In the genomic region with DNA sequence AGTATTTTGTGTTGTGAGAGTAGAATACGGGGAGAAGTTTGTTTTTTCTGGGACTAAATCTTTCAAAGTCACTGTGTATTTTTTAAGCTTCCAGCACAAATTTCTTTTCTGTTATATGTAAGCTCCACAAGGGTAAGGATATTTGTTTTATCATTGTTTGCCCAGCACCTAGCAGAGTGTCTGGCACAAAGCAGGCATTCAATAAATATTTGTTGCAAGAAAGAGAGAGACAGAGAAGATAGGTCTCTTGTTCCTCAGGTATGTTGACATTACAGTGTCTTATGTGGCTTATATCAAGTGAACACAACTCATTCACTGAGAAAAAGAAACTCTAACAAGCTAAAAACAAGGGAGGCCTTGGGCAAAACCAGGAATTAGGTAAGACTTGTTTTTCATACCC, we compare ENCODE assay signal across 1 cellular context.
TF ChIP-seq lines count a peak whose summit lies in the region.

No MANE protein-coding gene starts in this region.

TF ChIP-seq in HepG2, 621 proteins besides CTCF, POLR2A, EP300 and RAD21 (continues in another document):
- TF ChIP-seq, protein P1, sequence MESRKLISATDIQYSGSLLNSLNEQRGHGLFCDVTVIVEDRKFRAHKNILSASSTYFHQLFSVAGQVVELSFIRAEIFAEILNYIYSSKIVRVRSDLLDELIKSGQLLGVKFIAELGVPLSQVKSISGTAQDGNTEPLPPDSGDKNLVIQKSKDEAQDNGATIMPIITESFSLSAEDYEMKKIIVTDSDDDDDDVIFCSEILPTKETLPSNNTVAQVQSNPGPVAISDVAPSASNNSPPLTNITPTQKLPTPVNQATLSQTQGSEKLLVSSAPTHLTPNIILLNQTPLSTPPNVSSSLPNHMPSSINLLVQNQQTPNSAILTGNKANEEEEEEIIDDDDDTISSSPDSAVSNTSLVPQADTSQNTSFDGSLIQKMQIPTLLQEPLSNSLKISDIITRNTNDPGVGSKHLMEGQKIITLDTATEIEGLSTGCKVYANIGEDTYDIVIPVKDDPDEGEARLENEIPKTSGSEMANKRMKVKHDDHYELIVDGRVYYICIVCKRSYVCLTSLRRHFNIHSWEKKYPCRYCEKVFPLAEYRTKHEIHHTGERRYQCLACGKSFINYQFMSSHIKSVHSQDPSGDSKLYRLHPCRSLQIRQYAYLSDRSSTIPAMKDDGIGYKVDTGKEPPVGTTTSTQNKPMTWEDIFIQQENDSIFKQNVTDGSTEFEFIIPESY (CRISPR knock-in tag; IDR thresholded peaks at IDR 0.05): no peak
- TF ChIP-seq, protein P2, sequence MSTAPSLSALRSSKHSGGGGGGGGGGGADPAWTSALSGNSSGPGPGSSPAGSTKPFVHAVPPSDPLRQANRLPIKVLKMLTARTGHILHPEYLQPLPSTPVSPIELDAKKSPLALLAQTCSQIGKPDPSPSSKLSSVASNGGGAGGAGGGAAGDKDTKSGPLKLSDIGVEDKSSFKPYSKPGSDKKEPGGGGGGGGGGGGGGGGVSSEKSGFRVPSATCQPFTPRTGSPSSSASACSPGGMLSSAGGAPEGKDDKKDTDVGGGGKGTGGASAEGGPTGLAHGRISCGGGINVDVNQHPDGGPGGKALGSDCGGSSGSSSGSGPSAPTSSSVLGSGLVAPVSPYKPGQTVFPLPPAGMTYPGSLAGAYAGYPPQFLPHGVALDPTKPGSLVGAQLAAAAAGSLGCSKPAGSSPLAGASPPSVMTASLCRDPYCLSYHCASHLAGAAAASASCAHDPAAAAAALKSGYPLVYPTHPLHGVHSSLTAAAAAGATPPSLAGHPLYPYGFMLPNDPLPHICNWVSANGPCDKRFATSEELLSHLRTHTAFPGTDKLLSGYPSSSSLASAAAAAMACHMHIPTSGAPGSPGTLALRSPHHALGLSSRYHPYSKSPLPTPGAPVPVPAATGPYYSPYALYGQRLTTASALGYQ (CRISPR knock-in tag; IDR thresholded peaks at IDR 0.05): no peak
- TF ChIP-seq FOXK2 (IDR thresholded peaks at IDR 0.05): no peak
- no peak for TF ChIP-seq ZNF10 (CRISPR knock-in tag; IDR thresholded peaks at IDR 0.05; ENCODE audit: borderline replicate concordance, low read depth)
- no peak for TF ChIP-seq ZNF614 (CRISPR knock-in tag; IDR thresholded peaks at IDR 0.05; ENCODE audit: borderline replicate concordance)
- TF ChIP-seq HNRNPL (IDR thresholded peaks at IDR 0.05; ENCODE audit: low read depth, low read length): no peak
- TF ChIP-seq PAX8 (CRISPR knock-in tag; IDR thresholded peaks at IDR 0.05; ENCODE audit: borderline replicate concordance): no peak
- TF ChIP-seq ZNF772 (CRISPR knock-in tag; IDR thresholded peaks at IDR 0.05): no peak
- TF ChIP-seq ZNF83 (CRISPR knock-in tag; IDR thresholded peaks at IDR 0.05; ENCODE audit: borderline replicate concordance): no peak
- TF ChIP-seq MBNL3 (CRISPR knock-in tag; conservative IDR thresholded peaks at IDR 0.05): no peak
- no peak for TF ChIP-seq KLF13 (CRISPR knock-in tag; IDR thresholded peaks at IDR 0.05)
- TF ChIP-seq AKAP8 (CRISPR knock-in tag; IDR thresholded peaks at IDR 0.05): no peak
- TF ChIP-seq ZNF143 (CRISPR knock-in tag; IDR thresholded peaks at IDR 0.05): no peak
- TF ChIP-seq, protein P3, sequence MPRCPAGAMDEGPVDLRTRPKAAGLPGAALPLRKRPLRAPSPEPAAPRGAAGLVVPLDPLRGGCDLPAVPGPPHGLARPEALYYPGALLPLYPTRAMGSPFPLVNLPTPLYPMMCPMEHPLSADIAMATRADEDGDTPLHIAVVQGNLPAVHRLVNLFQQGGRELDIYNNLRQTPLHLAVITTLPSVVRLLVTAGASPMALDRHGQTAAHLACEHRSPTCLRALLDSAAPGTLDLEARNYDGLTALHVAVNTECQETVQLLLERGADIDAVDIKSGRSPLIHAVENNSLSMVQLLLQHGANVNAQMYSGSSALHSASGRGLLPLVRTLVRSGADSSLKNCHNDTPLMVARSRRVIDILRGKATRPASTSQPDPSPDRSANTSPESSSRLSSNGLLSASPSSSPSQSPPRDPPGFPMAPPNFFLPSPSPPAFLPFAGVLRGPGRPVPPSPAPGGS (CRISPR knock-in tag; IDR thresholded peaks at IDR 0.05): no peak
- no peak for TF ChIP-seq ZNF746 (CRISPR knock-in tag; IDR thresholded peaks at IDR 0.05)
- no peak for TF ChIP-seq ZNF136 (CRISPR knock-in tag; IDR thresholded peaks at IDR 0.05; ENCODE audit: low read depth)
- no peak for TF ChIP-seq NR2F6 (IDR thresholded peaks at IDR 0.05)
- TF ChIP-seq NR2F6 (CRISPR knock-in tag; IDR thresholded peaks at IDR 0.05): no peak
- no peak for TF ChIP-seq TOPORS (CRISPR knock-in tag; IDR thresholded peaks at IDR 0.05)
- TF ChIP-seq HNF4A (CRISPR knock-in tag; IDR thresholded peaks at IDR 0.05): no peak
- no peak for TF ChIP-seq ZNF749 (CRISPR knock-in tag; IDR thresholded peaks at IDR 0.05; ENCODE audit: borderline replicate concordance)
- no peak for TF ChIP-seq ZNF546 (CRISPR knock-in tag; conservative IDR thresholded peaks at IDR 0.05)
- TF ChIP-seq SIN3B (IDR thresholded peaks at IDR 0.05; ENCODE audit: low read length): no peak
- no peak for TF ChIP-seq ZNF431 (CRISPR knock-in tag; IDR thresholded peaks at IDR 0.05; ENCODE audit: borderline replicate concordance, low read depth)
- no peak for TF ChIP-seq CEBPB (IDR thresholded peaks at IDR 0.05; ENCODE audit: borderline replicate concordance, low read depth, low read length)
- TF ChIP-seq, protein P4, sequence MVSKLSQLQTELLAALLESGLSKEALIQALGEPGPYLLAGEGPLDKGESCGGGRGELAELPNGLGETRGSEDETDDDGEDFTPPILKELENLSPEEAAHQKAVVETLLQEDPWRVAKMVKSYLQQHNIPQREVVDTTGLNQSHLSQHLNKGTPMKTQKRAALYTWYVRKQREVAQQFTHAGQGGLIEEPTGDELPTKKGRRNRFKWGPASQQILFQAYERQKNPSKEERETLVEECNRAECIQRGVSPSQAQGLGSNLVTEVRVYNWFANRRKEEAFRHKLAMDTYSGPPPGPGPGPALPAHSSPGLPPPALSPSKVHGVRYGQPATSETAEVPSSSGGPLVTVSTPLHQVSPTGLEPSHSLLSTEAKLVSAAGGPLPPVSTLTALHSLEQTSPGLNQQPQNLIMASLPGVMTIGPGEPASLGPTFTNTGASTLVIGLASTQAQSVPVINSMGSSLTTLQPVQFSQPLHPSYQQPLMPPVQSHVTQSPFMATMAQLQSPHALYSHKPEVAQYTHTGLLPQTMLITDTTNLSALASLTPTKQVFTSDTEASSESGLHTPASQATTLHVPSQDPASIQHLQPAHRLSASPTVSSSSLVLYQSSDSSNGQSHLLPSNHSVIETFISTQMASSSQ (IDR thresholded peaks at IDR 0.05; ENCODE audit: low read depth): no peak
- TF ChIP-seq, protein P4 (CRISPR knock-in tag; IDR thresholded peaks at IDR 0.05; ENCODE audit: borderline replicate concordance): no peak
- no peak for TF ChIP-seq ZNF619 (CRISPR knock-in tag; IDR thresholded peaks at IDR 0.05)
- no peak for TF ChIP-seq CCDC6 (CRISPR knock-in tag; IDR thresholded peaks at IDR 0.05)
- TF ChIP-seq ZNF232 (CRISPR knock-in tag; IDR thresholded peaks at IDR 0.05; ENCODE audit: borderline replicate concordance): no peak
- TF ChIP-seq, protein P5, sequence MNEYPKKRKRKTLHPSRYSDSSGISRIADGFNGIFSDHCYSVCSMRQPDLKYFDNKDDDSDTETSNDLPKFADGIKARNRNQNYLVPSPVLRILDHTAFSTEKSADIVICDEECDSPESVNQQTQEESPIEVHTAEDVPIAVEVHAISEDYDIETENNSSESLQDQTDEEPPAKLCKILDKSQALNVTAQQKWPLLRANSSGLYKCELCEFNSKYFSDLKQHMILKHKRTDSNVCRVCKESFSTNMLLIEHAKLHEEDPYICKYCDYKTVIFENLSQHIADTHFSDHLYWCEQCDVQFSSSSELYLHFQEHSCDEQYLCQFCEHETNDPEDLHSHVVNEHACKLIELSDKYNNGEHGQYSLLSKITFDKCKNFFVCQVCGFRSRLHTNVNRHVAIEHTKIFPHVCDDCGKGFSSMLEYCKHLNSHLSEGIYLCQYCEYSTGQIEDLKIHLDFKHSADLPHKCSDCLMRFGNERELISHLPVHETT (CRISPR knock-in tag; conservative IDR thresholded peaks at IDR 0.05): no peak
- TF ChIP-seq FOXA3 (CRISPR knock-in tag; IDR thresholded peaks at IDR 0.05): 0 out of 2 replicates have a peak, but pooled peaks have one; percentile 12
- no peak for TF ChIP-seq SIX4 (CRISPR knock-in tag; IDR thresholded peaks at IDR 0.05)
- TF ChIP-seq, protein P6, sequence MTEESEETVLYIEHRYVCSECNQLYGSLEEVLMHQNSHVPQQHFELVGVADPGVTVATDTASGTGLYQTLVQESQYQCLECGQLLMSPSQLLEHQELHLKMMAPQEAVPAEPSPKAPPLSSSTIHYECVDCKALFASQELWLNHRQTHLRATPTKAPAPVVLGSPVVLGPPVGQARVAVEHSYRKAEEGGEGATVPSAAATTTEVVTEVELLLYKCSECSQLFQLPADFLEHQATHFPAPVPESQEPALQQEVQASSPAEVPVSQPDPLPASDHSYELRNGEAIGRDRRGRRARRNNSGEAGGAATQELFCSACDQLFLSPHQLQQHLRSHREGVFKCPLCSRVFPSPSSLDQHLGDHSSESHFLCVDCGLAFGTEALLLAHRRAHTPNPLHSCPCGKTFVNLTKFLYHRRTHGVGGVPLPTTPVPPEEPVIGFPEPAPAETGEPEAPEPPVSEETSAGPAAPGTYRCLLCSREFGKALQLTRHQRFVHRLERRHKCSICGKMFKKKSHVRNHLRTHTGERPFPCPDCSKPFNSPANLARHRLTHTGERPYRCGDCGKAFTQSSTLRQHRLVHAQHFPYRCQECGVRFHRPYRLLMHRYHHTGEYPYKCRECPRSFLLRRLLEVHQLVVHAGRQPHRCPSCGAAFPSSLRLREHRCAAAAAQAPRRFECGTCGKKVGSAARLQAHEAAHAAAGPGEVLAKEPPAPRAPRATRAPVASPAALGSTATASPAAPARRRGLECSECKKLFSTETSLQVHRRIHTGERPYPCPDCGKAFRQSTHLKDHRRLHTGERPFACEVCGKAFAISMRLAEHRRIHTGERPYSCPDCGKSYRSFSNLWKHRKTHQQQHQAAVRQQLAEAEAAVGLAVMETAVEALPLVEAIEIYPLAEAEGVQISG (CRISPR knock-in tag; IDR thresholded peaks at IDR 0.05): no peak
- TF ChIP-seq NCOA2 (CRISPR knock-in tag; IDR thresholded peaks at IDR 0.05): peak; percentile 48; the same call in 1 of the 2 replicates
- TF ChIP-seq SRSF4 (IDR thresholded peaks at IDR 0.05; ENCODE audit: low read depth, low read length, poor library complexity, severe bottlenecking): no peak
- no peak for TF ChIP-seq ZBTB8A (CRISPR knock-in tag; IDR thresholded peaks at IDR 0.05; ENCODE audit: borderline replicate concordance, low read depth)
- no peak for TF ChIP-seq SOX13 (IDR thresholded peaks at IDR 0.05)
- TF ChIP-seq SOX13 (CRISPR knock-in tag; conservative IDR thresholded peaks at IDR 0.05 in 1 of 2, IDR thresholded peaks at IDR 0.05 in 1 of 2): peak in 1 of 2 experiments; percentile 35; a peak in 1 of 4 replicates
- TF ChIP-seq, protein P7, sequence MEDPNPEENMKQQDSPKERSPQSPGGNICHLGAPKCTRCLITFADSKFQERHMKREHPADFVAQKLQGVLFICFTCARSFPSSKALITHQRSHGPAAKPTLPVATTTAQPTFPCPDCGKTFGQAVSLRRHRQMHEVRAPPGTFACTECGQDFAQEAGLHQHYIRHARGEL (CRISPR knock-in tag; IDR thresholded peaks at IDR 0.05): no peak
- TF ChIP-seq, protein P8, sequence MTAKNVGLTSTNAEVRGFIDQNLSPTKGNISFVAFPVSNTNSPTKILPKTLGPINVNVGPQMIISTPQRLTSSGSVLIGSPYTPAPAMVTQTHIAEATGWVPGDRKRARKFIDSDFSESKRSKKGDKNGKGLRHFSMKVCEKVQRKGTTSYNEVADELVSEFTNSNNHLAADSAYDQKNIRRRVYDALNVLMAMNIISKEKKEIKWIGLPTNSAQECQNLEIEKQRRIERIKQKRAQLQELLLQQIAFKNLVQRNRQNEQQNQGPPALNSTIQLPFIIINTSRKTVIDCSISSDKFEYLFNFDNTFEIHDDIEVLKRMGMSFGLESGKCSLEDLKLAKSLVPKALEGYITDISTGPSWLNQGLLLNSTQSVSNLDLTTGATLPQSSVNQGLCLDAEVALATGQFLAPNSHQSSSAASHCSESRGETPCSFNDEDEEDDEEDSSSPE (CRISPR knock-in tag; IDR thresholded peaks at IDR 0.05): no peak
- TF ChIP-seq RARA (CRISPR knock-in tag; IDR thresholded peaks at IDR 0.05): no peak
- TF ChIP-seq KLF15 (CRISPR knock-in tag; IDR thresholded peaks at IDR 0.05; ENCODE audit: borderline replicate concordance): no peak
- TF ChIP-seq, protein P9, sequence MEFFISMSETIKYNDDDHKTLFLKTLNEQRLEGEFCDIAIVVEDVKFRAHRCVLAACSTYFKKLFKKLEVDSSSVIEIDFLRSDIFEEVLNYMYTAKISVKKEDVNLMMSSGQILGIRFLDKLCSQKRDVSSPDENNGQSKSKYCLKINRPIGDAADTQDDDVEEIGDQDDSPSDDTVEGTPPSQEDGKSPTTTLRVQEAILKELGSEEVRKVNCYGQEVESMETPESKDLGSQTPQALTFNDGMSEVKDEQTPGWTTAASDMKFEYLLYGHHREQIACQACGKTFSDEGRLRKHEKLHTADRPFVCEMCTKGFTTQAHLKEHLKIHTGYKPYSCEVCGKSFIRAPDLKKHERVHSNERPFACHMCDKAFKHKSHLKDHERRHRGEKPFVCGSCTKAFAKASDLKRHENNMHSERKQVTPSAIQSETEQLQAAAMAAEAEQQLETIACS (CRISPR knock-in tag; IDR thresholded peaks at IDR 0.05): no peak
- TF ChIP-seq ETV6 (CRISPR knock-in tag; conservative IDR thresholded peaks at IDR 0.05): no peak
- TF ChIP-seq MED13 (CRISPR knock-in tag; IDR thresholded peaks at IDR 0.05): no peak
- no peak for TF ChIP-seq SOX6 (IDR thresholded peaks at IDR 0.05)
- TF ChIP-seq SOX6 (CRISPR knock-in tag; IDR thresholded peaks at IDR 0.05): peak; percentile 9; the same call in 1 of the 2 replicates
- no peak for TF ChIP-seq JUNB (CRISPR knock-in tag; IDR thresholded peaks at IDR 0.05; ENCODE audit: borderline replicate concordance)
- TF ChIP-seq, protein P10, sequence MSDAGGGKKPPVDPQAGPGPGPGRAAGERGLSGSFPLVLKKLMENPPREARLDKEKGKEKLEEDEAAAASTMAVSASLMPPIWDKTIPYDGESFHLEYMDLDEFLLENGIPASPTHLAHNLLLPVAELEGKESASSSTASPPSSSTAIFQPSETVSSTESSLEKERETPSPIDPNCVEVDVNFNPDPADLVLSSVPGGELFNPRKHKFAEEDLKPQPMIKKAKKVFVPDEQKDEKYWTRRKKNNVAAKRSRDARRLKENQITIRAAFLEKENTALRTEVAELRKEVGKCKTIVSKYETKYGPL (CRISPR knock-in tag; IDR thresholded peaks at IDR 0.05): no peak
